20 cellular contexts compared by ENCODE assay signal in the genomic region with DNA sequence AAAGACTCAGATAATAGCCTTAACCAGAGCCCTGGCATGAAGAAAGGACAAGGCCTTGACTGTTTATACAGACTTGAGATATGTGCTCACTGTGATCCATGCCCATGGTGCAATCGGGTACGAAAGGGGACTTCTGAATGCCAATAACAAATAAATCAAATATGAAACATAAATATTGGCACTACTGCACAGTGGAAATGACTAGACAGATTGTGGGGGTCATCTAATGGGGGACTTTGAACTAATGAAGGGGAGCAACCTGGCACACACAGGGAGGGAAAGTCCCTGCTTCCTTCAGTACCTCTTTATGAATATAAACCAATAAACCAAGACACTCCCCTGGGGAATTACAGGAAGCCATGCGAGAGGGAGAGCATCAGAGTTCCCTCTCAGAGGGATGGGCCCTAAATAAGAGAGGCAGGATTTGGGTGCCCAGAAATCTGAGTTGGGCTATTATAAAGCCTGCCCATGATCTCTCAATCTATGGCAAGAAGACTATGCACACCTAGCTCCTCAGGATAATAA. TPM values are rescaled to one million over a fixed set of nuclear protein-coding genes. Genes with fewer than 3 reads are reported as not detected.
DNase-seq lines count a peak whose midpoint lies in the region; ATAC-seq and TF ChIP-seq lines count a peak whose summit lies in the region.
"Had no signal": no experiment of that assay in that cellular context is flagged by ENCODE, and none has a peak within 500 bp of the region (broad histone marks: within the 10 kb centered on the region; RNA-seq: fewer than 3 reads in every experiment).

No MANE protein-coding gene starts in this region.

- no peak overlapping the region for H3K9ac ChIP-seq in BLaER1

- H3K9me3 Mint-ChIP-seq in HFFc6: no peaks in the 10 kb centered on the region
- no peaks in the 10 kb centered on the region for H3K9me3 Mint-ChIP-seq in brain
- no peaks in the 10 kb centered on the region for H3K9me3 Mint-ChIP-seq in naive thymus-derived CD8-positive, alpha-beta T cell
- no peaks in the 10 kb centered on the region for H3K9me3 Mint-ChIP-seq in effector memory CD8-positive, alpha-beta T cell

- H3K4me1 ChIP-seq in BLaER1: peaks cover 37% of the 10 kb centered on the region

- H3K27ac ChIP-seq in BLaER1: no peak overlapping the region

- no peak for ATAC-seq in naive thymus-derived CD8-positive, alpha-beta T cell
- no peak for ATAC-seq in effector memory CD8-positive, alpha-beta T cell (replicated peaks)

- DNase-seq in HFFc6 (no peak), Ammon's horn (ENCODE audit: low spot score) (no peak), NCI-H748 treated with DMSO at 0.1 percent for 48 hours (lab: John Stamatoyannopoulos, UW) (no peak), SW 1271 (lab: John Stamatoyannopoulos, UW) (no peak)
- no peak for DNase-seq in naive thymus-derived CD8-positive, alpha-beta T cell
- no peak for DNase-seq in effector memory CD8-positive, alpha-beta T cell
- DNase-seq: activated CD4-positive, alpha-beta T cell treated with anti-CD3 and anti-CD28 coated beads, Interleukin-2, amount 50 U/mL, for 4 hours; DMS 273 treated with DMSO at 0.1 percent for 48 hours; effector CD4-positive, alpha-beta T cell; hippocampal formation; kidney; NCI-H1048; NCI-H2081 treated with DMSO at 0.1 percent for 48 hours; NCI-H774; nucleus accumbens; sigmoid colon; stimulated activated CD4-positive, alpha-beta T cell treated with anti-CD3 and anti-CD28 coated beads, Interleukin-2, amount 100 ng/mL, for 48 hours had no signal

- H3K27me3 Mint-ChIP-seq in HFFc6 (ENCODE audit: insufficient read depth): peaks cover 2% of the 10 kb centered on the region
- peaks cover 3% of the 10 kb centered on the region for H3K27me3 Mint-ChIP-seq in brain
- H3K27me3 Mint-ChIP-seq in naive thymus-derived CD8-positive, alpha-beta T cell: no peaks in the 10 kb centered on the region
- H3K27me3 Mint-ChIP-seq in effector memory CD8-positive, alpha-beta T cell: no peaks in the 10 kb centered on the region

- no peaks in the 10 kb centered on the region for H3K9me3 ChIP-seq in BLaER1
- H3K9me3 ChIP-seq: sigmoid colon had no signal

- H3K36me3 Mint-ChIP-seq in HFFc6 (ENCODE audit: low read depth): no peaks in the 10 kb centered on the region
- peaks cover 17% of the 10 kb centered on the region for H3K36me3 Mint-ChIP-seq in brain
- no peaks in the 10 kb centered on the region for H3K36me3 Mint-ChIP-seq in naive thymus-derived CD8-positive, alpha-beta T cell
- peaks cover 5% of the 10 kb centered on the region for H3K36me3 Mint-ChIP-seq in effector memory CD8-positive, alpha-beta T cell (ENCODE audit: insufficient read depth)

- H3K4me1 Mint-ChIP-seq in HFFc6 (ENCODE audit: low read depth) (peaks cover 25% of the 10 kb centered on the region), brain (peaks cover 51% of the 10 kb centered on the region)
- H3K4me1 Mint-ChIP-seq in naive thymus-derived CD8-positive, alpha-beta T cell: peaks cover 7 to 19% (median 13%) of the 10 kb centered on the region in 4 donors
- H3K4me1 Mint-ChIP-seq in effector memory CD8-positive, alpha-beta T cell (ENCODE audit: low read depth in 2 of 2): peaks cover 8 to 18% of the 10 kb centered on the region in 2 donors

- no peak overlapping the region for H3K4me3 ChIP-seq in BLaER1
- H3K4me3 ChIP-seq: sigmoid colon had no signal

- H3K36me3 ChIP-seq in BLaER1: no peaks in the 10 kb centered on the region
- H3K36me3 ChIP-seq: sigmoid colon had no signal

- no peak for TF ChIP-seq CTCF in HFFc6 (IDR thresholded peaks at IDR 0.05)
- TF ChIP-seq CTCF in brain (conservative IDR thresholded peaks at IDR 0.05): no peak

- H3K27ac Mint-ChIP-seq in HFFc6 (peak overlapping the region; percentile 92; the same call in 1 of the 2 replicates), brain (peak overlapping the region in 4 of 5 experiments; percentile 8 to 99 (median 67))
- H3K27ac Mint-ChIP-seq in naive thymus-derived CD8-positive, alpha-beta T cell: peak overlapping the region in 7 of 10 donors; percentile 13 to 99 (median 61)
- peak overlapping the region in 1 of 2 donors; percentile 76 for H3K27ac Mint-ChIP-seq in effector memory CD8-positive, alpha-beta T cell

- H3K4me3 Mint-ChIP-seq in HFFc6 (no peak overlapping the region), brain (peak overlapping the region in 1 of 5 experiments; percentile 13)
- H3K4me3 Mint-ChIP-seq in naive thymus-derived CD8-positive, alpha-beta T cell: no peak overlapping the region
- H3K4me3 Mint-ChIP-seq in effector memory CD8-positive, alpha-beta T cell: no peak overlapping the region

- no peaks in the 10 kb centered on the region for H3K27me3 ChIP-seq in BLaER1
- H3K27me3 ChIP-seq: sigmoid colon had no signal

- POLR2A ChIA-PET in naive thymus-derived CD8-positive, alpha-beta T cell (lab: Charles Lee): interaction anchor here (0.9 kb wide), 1 partner anchor 21 kb away, joined by 3 read pairs; the partner anchor contains the start of gene MIF

- peak overlapping the region; percentile 87 for H3K4me2 ChIP-seq in BLaER1

- H4K20me1 ChIP-seq in BLaER1: no peaks in the 10 kb centered on the region

RNA-seq across cellular contexts. Expression of gene MIF, which starts 21.1 kb away (rescaled TPM):
- 100 to 1,000 TPM; 625 to 741 (median 699) TPM for total RNA-seq in HFFc6 (2021; fragmentation: NEBNext Ultra II Directional; extraction: Animal tissue kit (Norgen Biotek cat#: 25700))
- 583 TPM for polyA plus RNA-seq in brain (ENCODE audit: insufficient read depth, low read depth, low replicate concordance)
- 100 to 1,000 TPM; 206 to 208 TPM for total RNA-seq in naive thymus-derived CD8-positive, alpha-beta T cell
- polyA plus RNA-seq in naive thymus-derived CD8-positive, alpha-beta T cell: 1,000 to 10,000 TPM; 1,088 to 1,264 (median 1,247) TPM

RNA-seq across cellular contexts. Expression of gene GSTT2B, which starts 45.7 kb away (rescaled TPM):
- total RNA-seq in HFFc6 (2021; fragmentation: NEBNext Ultra II Directional; extraction: Animal tissue kit (Norgen Biotek cat#: 25700)): 10 to 100 TPM; 31.4 to 39.2 (median 34.1) TPM
- polyA plus RNA-seq in brain (ENCODE audit: insufficient read depth, low read depth, low replicate concordance): 1.6 TPM
- total RNA-seq in naive thymus-derived CD8-positive, alpha-beta T cell: not detected
- not detected for polyA plus RNA-seq in naive thymus-derived CD8-positive, alpha-beta T cell

RNA-seq across cellular contexts. Expression of gene DDTL, which starts 51.4 kb away (rescaled TPM):
- under 1 TPM; 0.26 to 0.66 (median 0.47) TPM for total RNA-seq in HFFc6 (2021; fragmentation: NEBNext Ultra II Directional; extraction: Animal tissue kit (Norgen Biotek cat#: 25700))
- polyA plus RNA-seq in brain (ENCODE audit: insufficient read depth, low read depth, low replicate concordance): 2.0 TPM
- total RNA-seq in naive thymus-derived CD8-positive, alpha-beta T cell: not detected
- 1 to 10 TPM in 2 of 3 donors, under 1 TPM in 1; 0.58 to 1.6 (median 1.3) TPM for polyA plus RNA-seq in naive thymus-derived CD8-positive, alpha-beta T cell
- total RNA-seq: temporal lobe had no signal

RNA-seq across cellular contexts. Expression of gene SLC2A11, which starts 57.6 kb away (rescaled TPM):
- 10 to 100 TPM in 4 of 6 experiments, 1 to 10 TPM in 2; 8.9 to 13.2 (median 10.5) TPM for total RNA-seq in HFFc6 (2021; fragmentation: NEBNext Ultra II Directional; extraction: Animal tissue kit (Norgen Biotek cat#: 25700))
- 21.1 TPM for polyA plus RNA-seq in brain (ENCODE audit: insufficient read depth, low read depth, low replicate concordance)
- 10 to 100 TPM; 22.7 to 23.6 TPM for total RNA-seq in naive thymus-derived CD8-positive, alpha-beta T cell
- polyA plus RNA-seq in naive thymus-derived CD8-positive, alpha-beta T cell: 1 to 10 TPM; 3.6 to 8.5 (median 6.3) TPM

RNA-seq across cellular contexts. Expression of gene DDT, which starts 58.9 kb away (rescaled TPM):
- 100 to 1,000 TPM in 4 of 6 experiments, 10 to 100 TPM in 2; 96.1 to 120 (median 108) TPM for total RNA-seq in HFFc6 (2021; fragmentation: NEBNext Ultra II Directional; extraction: Animal tissue kit (Norgen Biotek cat#: 25700))
- 116 TPM for polyA plus RNA-seq in brain (ENCODE audit: insufficient read depth, low read depth, low replicate concordance)
- total RNA-seq in naive thymus-derived CD8-positive, alpha-beta T cell: 100 to 1,000 TPM in 1 of 2 experiments, 10 to 100 TPM in 1; 92.7 to 108 TPM
- polyA plus RNA-seq in naive thymus-derived CD8-positive, alpha-beta T cell: 100 to 1,000 TPM; 111 to 152 (median 133) TPM

Comparison
In these comparisons a context has a peak if more than half of its experiments do, and no peak if none do; other contexts are left out.
1. RNA of gene GSTT2B, which starts 45.7 kb away (total RNA-seq): 31.4 to 39.2 TPM in HFFc6; not detected in naive thymus-derived CD8-positive, alpha-beta T cell; every median in the first group is over 10 times any median in the second.